1 cellular context compared by ENCODE assay signal in the genomic region with DNA sequence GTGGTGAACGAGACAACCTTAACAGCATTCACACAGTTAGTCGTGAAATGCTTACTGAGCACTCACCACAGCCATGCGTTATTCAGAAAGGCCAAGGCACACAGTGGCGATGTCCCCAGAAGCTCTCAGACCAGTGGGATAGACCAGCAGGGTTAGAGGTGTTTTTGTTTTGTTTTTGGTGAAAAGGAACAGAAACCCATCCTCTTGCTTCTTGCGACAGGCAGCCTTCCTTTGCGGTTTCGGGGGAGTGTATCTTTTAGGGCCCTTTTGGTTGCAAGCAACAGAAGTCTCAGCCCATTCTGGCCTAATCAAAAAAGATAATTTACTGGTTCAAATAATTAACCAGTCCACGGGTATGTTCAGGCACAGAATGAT.
TF ChIP-seq lines count a peak whose summit lies in the region.

No MANE protein-coding gene starts in this region.

TF ChIP-seq in K562, 482 proteins besides CTCF, POLR2A, EP300 and RAD21:
- TF ChIP-seq FOXJ3 (CRISPR knock-in tag; IDR thresholded peaks at IDR 0.05) (no peak), SOX6 (IDR thresholded peaks at IDR 0.05) (no peak), DDX20 (tag; IDR thresholded peaks at IDR 0.05; ENCODE audit: low read depth) (no peak), ATF7 (IDR thresholded peaks at IDR 0.05) (no peak), ZNF316 (IDR thresholded peaks at IDR 0.05) (no peak), ZNF507 (tag; conservative IDR thresholded peaks at IDR 0.05) (no peak), TEAD4 (IDR thresholded peaks at IDR 0.05; ENCODE audit: low read length) (no peak), TEAD4 (CRISPR knock-in tag; IDR thresholded peaks at IDR 0.05; ENCODE audit: borderline replicate concordance) (no peak), ZNF121 (CRISPR knock-in tag; conservative IDR thresholded peaks at IDR 0.05) (no peak), NFIX (CRISPR knock-in tag; IDR thresholded peaks at IDR 0.05; ENCODE audit: low read depth) (no peak), MTA1 (IDR thresholded peaks at IDR 0.05; ENCODE audit: borderline replicate concordance) (no peak), BRF1 (IDR thresholded peaks at IDR 0.05; ENCODE audit: borderline replicate concordance, extremely low read depth, insufficient read length) (no peak), ZFP36 (IDR thresholded peaks at IDR 0.05; ENCODE audit: low read depth, low read length, partially characterized antibody) (no peak), E2F3 (CRISPR knock-in tag; IDR thresholded peaks at IDR 0.05) (no peak), HDAC2 (IDR thresholded peaks at IDR 0.05) (no peak)
- TF ChIP-seq, protein P1, sequence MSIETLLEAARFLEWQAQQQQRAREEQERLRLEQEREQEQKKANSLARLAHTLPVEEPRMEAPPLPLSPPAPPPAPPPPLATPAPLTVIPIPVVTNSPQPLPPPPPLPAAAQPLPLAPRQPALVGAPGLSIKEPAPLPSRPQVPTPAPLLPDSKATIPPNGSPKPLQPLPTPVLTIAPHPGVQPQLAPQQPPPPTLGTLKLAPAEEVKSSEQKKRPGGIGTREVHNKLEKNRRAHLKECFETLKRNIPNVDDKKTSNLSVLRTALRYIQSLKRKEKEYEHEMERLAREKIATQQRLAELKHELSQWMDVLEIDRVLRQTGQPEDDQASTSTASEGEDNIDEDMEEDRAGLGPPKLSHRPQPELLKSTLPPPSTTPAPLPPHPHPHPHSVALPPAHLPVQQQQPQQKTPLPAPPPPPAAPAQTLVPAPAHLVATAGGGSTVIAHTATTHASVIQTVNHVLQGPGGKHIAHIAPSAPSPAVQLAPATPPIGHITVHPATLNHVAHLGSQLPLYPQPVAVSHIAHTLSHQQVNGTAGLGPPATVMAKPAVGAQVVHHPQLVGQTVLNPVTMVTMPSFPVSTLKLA (conservative IDR thresholded peaks at IDR 0.05): no peak
- TF ChIP-seq, protein P2, sequence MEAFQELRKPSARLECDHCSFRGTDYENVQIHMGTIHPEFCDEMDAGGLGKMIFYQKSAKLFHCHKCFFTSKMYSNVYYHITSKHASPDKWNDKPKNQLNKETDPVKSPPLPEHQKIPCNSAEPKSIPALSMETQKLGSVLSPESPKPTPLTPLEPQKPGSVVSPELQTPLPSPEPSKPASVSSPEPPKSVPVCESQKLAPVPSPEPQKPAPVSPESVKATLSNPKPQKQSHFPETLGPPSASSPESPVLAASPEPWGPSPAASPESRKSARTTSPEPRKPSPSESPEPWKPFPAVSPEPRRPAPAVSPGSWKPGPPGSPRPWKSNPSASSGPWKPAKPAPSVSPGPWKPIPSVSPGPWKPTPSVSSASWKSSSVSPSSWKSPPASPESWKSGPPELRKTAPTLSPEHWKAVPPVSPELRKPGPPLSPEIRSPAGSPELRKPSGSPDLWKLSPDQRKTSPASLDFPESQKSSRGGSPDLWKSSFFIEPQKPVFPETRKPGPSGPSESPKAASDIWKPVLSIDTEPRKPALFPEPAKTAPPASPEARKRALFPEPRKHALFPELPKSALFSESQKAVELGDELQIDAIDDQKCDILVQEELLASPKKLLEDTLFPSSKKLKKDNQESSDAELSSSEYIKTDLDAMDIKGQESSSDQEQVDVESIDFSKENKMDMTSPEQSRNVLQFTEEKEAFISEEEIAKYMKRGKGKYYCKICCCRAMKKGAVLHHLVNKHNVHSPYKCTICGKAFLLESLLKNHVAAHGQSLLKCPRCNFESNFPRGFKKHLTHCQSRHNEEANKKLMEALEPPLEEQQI (IDR thresholded peaks at IDR 0.05): no peak
- TF ChIP-seq, protein P3, sequence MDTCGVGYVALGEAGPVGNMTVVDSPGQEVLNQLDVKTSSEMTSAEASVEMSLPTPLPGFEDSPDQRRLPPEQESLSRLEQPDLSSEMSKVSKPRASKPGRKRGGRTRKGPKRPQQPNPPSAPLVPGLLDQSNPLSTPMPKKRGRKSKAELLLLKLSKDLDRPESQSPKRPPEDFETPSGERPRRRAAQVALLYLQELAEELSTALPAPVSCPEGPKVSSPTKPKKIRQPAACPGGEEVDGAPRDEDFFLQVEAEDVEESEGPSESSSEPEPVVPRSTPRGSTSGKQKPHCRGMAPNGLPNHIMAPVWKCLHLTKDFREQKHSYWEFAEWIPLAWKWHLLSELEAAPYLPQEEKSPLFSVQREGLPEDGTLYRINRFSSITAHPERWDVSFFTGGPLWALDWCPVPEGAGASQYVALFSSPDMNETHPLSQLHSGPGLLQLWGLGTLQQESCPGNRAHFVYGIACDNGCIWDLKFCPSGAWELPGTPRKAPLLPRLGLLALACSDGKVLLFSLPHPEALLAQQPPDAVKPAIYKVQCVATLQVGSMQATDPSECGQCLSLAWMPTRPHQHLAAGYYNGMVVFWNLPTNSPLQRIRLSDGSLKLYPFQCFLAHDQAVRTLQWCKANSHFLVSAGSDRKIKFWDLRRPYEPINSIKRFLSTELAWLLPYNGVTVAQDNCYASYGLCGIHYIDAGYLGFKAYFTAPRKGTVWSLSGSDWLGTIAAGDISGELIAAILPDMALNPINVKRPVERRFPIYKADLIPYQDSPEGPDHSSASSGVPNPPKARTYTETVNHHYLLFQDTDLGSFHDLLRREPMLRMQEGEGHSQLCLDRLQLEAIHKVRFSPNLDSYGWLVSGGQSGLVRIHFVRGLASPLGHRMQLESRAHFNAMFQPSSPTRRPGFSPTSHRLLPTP (IDR thresholded peaks at IDR 0.05; ENCODE audit: borderline replicate concordance, extremely low read depth, insufficient read length): no peak
